Comparison of ENCODE assay signal across 1 cellular context in the genomic region with DNA sequence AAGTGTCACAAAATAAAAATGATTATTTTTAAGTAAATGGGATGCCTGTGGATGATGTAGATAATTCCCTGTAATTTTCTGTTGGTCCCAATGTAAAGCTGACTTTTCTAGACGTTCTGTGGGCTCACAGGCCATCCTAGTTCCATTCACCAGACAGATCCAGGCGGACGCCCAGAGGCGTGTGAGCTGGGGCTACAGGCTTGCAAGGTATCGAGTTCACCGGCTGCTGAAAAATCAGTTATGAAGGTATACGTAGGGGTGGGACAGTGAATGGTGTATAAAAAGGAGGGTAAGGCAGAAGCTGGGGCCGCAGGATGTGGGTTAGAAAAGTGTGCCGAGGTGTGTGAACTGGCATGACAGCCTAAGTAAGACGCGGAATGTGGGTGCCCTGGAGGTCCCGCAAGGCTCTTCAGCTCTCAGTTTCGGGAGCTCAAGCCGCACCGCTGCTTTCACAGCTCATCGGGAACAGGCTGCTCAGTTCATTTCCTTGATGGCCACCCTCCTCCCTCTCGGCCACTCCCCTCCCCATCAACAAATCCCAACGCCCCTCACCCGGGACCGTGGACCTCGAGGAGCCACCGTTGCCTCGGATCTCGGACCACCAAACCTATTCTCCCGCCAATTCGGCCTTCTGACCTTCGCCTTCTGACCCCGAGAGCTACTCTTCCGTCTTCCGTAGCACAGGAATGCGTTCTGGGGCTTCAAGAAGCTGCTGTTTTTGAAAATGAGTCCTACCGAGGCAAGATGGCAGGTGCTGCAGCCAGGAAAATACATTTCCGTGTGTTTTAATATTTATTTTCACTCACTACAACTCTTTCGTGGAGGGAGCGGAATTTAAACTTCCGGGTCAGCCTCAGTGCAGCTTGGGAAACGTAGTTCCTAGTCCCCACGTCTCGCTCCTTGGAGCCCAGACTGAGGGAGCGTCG.
TF ChIP-seq lines count a peak whose summit lies in the region.

A gene with protein sequence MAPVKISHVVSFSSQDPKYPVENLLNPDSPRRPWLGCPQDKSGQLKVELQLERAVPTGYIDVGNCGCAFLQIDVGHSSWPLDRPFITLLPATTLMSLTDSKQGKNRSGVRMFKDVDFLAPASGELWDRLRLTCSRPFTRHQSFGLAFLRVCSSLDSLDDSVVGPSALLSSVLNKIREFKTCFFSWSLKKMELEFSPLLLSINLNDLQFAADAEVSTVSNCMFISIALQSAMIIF (minus strand): TSS at position 782 of the 926 bp plus-strand sequence. CDS start 5,241 bp downstream, outside the sequence.

TF ChIP-seq in GM12878, 131 proteins besides CTCF, POLR2A, EP300 and RAD21 (continued from another document and continues in another):
- TF ChIP-seq, protein P1, sequence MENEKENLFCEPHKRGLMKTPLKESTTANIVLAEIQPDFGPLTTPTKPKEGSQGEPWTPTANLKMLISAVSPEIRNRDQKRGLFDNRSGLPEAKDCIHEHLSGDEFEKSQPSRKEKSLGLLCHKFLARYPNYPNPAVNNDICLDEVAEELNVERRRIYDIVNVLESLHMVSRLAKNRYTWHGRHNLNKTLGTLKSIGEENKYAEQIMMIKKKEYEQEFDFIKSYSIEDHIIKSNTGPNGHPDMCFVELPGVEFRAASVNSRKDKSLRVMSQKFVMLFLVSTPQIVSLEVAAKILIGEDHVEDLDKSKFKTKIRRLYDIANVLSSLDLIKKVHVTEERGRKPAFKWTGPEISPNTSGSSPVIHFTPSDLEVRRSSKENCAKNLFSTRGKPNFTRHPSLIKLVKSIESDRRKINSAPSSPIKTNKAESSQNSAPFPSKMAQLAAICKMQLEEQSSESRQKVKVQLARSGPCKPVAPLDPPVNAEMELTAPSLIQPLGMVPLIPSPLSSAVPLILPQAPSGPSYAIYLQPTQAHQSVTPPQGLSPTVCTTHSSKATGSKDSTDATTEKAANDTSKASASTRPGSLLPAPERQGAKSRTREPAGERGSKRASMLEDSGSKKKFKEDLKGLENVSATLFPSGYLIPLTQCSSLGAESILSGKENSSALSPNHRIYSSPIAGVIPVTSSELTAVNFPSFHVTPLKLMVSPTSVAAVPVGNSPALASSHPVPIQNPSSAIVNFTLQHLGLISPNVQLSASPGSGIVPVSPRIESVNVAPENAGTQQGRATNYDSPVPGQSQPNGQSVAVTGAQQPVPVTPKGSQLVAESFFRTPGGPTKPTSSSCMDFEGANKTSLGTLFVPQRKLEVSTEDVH (IDR thresholded peaks at IDR 0.05; ENCODE audit: low read depth, partially characterized antibody), result peak; percentile 100
- TF ChIP-seq KLF5 (IDR thresholded peaks at IDR 0.05; ENCODE audit: partially characterized antibody), result no peak
- TF ChIP-seq, protein P2, sequence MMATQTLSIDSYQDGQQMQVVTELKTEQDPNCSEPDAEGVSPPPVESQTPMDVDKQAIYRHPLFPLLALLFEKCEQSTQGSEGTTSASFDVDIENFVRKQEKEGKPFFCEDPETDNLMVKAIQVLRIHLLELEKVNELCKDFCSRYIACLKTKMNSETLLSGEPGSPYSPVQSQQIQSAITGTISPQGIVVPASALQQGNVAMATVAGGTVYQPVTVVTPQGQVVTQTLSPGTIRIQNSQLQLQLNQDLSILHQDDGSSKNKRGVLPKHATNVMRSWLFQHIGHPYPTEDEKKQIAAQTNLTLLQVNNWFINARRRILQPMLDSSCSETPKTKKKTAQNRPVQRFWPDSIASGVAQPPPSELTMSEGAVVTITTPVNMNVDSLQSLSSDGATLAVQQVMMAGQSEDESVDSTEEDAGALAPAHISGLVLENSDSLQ (IDR thresholded peaks at IDR 0.05), result no peak
- TF ChIP-seq MTA3 (IDR thresholded peaks at IDR 0.05; ENCODE audit: borderline replicate concordance, low read length), result peak; percentile 18; the same call in 1 of the 2 replicates
- 0 out of 2 replicates have a peak, but pooled peaks have one; percentile 63 for TF ChIP-seq LARP7 (IDR thresholded peaks at IDR 0.05)
- TF ChIP-seq BCL11A (IDR thresholded peaks at IDR 0.05; ENCODE audit: low read depth, low read length), result no peak
- peak in 1 of 2 experiments; percentile 50; a peak in 2 of 4 replicates for TF ChIP-seq BHLHE40 (IDR thresholded peaks at IDR 0.05; ENCODE audit: borderline replicate concordance in 1 of 2, low read depth in 2 of 2, low read length in 1 of 2)
- TF ChIP-seq BACH1 (IDR thresholded peaks at IDR 0.05; ENCODE audit: borderline replicate concordance), result peak; percentile 30; the same call in 1 of the 2 replicates
- TF ChIP-seq MTA2 (IDR thresholded peaks at IDR 0.05; ENCODE audit: low read depth), result peak; percentile 100
- peak; percentile 9 to 14; a peak in 1 of 4 replicates for TF ChIP-seq IKZF2 (IDR thresholded peaks at IDR 0.05)
- TF ChIP-seq CBX5 (IDR thresholded peaks at IDR 0.05; ENCODE audit: low read depth), result no peak
- TF ChIP-seq TAF1 (IDR thresholded peaks at IDR 0.05; ENCODE audit: borderline replicate concordance, low read depth, low read length), result 0 out of 2 replicates have a peak, but pooled peaks have one; percentile 47
- TF ChIP-seq HDAC2 (IDR thresholded peaks at IDR 0.05), result no peak
- TF ChIP-seq, protein P3, sequence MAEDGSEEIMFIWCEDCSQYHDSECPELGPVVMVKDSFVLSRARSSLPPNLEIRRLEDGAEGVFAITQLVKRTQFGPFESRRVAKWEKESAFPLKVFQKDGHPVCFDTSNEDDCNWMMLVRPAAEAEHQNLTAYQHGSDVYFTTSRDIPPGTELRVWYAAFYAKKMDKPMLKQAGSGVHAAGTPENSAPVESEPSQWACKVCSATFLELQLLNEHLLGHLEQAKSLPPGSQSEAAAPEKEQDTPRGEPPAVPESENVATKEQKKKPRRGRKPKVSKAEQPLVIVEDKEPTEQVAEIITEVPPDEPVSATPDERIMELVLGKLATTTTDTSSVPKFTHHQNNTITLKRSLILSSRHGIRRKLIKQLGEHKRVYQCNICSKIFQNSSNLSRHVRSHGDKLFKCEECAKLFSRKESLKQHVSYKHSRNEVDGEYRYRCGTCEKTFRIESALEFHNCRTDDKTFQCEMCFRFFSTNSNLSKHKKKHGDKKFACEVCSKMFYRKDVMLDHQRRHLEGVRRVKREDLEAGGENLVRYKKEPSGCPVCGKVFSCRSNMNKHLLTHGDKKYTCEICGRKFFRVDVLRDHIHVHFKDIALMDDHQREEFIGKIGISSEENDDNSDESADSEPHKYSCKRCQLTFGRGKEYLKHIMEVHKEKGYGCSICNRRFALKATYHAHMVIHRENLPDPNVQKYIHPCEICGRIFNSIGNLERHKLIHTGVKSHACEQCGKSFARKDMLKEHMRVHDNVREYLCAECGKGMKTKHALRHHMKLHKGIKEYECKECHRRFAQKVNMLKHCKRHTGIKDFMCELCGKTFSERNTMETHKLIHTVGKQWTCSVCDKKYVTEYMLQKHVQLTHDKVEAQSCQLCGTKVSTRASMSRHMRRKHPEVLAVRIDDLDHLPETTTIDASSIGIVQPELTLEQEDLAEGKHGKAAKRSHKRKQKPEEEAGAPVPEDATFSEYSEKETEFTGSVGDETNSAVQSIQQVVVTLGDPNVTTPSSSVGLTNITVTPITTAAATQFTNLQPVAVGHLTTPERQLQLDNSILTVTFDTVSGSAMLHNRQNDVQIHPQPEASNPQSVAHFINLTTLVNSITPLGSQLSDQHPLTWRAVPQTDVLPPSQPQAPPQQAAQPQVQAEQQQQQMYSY (CRISPR knock-in tag; IDR thresholded peaks at IDR 0.05), result no peak
- TF ChIP-seq, protein P4, sequence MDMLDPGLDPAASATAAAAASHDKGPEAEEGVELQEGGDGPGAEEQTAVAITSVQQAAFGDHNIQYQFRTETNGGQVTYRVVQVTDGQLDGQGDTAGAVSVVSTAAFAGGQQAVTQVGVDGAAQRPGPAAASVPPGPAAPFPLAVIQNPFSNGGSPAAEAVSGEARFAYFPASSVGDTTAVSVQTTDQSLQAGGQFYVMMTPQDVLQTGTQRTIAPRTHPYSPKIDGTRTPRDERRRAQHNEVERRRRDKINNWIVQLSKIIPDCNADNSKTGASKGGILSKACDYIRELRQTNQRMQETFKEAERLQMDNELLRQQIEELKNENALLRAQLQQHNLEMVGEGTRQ (IDR thresholded peaks at IDR 0.05; ENCODE audit: borderline replicate concordance, low read depth, low read length), result no peak
- no peak for TF ChIP-seq RCOR1 (conservative IDR thresholded peaks at IDR 0.05; ENCODE audit: low read depth, low read length)
- TF ChIP-seq, protein P5, sequence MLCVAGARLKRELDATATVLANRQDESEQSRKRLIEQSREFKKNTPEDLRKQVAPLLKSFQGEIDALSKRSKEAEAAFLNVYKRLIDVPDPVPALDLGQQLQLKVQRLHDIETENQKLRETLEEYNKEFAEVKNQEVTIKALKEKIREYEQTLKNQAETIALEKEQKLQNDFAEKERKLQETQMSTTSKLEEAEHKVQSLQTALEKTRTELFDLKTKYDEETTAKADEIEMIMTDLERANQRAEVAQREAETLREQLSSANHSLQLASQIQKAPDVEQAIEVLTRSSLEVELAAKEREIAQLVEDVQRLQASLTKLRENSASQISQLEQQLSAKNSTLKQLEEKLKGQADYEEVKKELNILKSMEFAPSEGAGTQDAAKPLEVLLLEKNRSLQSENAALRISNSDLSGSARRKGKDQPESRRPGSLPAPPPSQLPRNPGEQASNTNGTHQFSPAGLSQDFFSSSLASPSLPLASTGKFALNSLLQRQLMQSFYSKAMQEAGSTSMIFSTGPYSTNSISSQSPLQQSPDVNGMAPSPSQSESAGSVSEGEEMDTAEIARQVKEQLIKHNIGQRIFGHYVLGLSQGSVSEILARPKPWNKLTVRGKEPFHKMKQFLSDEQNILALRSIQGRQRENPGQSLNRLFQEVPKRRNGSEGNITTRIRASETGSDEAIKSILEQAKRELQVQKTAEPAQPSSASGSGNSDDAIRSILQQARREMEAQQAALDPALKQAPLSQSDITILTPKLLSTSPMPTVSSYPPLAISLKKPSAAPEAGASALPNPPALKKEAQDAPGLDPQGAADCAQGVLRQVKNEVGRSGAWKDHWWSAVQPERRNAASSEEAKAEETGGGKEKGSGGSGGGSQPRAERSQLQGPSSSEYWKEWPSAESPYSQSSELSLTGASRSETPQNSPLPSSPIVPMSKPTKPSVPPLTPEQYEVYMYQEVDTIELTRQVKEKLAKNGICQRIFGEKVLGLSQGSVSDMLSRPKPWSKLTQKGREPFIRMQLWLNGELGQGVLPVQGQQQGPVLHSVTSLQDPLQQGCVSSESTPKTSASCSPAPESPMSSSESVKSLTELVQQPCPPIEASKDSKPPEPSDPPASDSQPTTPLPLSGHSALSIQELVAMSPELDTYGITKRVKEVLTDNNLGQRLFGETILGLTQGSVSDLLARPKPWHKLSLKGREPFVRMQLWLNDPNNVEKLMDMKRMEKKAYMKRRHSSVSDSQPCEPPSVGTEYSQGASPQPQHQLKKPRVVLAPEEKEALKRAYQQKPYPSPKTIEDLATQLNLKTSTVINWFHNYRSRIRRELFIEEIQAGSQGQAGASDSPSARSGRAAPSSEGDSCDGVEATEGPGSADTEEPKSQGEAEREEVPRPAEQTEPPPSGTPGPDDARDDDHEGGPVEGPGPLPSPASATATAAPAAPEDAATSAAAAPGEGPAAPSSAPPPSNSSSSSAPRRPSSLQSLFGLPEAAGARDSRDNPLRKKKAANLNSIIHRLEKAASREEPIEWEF (IDR thresholded peaks at IDR 0.05; ENCODE audit: insufficient replicate concordance, low read depth, low read length), result no peak
- TF ChIP-seq SUZ12 (IDR thresholded peaks at IDR 0.05; ENCODE audit: unreplicated experiment), result no peak
- TF ChIP-seq POLR2AphosphoS2 (IDR thresholded peaks at IDR 0.05; ENCODE audit: low read depth, low read length), result no peak
- TF ChIP-seq, protein P6, sequence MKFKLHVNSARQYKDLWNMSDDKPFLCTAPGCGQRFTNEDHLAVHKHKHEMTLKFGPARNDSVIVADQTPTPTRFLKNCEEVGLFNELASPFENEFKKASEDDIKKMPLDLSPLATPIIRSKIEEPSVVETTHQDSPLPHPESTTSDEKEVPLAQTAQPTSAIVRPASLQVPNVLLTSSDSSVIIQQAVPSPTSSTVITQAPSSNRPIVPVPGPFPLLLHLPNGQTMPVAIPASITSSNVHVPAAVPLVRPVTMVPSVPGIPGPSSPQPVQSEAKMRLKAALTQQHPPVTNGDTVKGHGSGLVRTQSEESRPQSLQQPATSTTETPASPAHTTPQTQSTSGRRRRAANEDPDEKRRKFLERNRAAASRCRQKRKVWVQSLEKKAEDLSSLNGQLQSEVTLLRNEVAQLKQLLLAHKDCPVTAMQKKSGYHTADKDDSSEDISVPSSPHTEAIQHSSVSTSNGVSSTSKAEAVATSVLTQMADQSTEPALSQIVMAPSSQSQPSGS (IDR thresholded peaks at IDR 0.05; ENCODE audit: low read length), result no peak
- TF ChIP-seq CREB1 (IDR thresholded peaks at IDR 0.05; ENCODE audit: low read depth), result no peak
- no peak for TF ChIP-seq PAX8 (IDR thresholded peaks at IDR 0.05)
- TF ChIP-seq, protein P7, sequence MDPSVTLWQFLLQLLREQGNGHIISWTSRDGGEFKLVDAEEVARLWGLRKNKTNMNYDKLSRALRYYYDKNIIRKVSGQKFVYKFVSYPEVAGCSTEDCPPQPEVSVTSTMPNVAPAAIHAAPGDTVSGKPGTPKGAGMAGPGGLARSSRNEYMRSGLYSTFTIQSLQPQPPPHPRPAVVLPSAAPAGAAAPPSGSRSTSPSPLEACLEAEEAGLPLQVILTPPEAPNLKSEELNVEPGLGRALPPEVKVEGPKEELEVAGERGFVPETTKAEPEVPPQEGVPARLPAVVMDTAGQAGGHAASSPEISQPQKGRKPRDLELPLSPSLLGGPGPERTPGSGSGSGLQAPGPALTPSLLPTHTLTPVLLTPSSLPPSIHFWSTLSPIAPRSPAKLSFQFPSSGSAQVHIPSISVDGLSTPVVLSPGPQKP (IDR thresholded peaks at IDR 0.05; ENCODE audit: low read depth, low read length), result 0 out of 2 replicates have a peak, but pooled peaks have one; percentile 42
- TF ChIP-seq, protein P8, sequence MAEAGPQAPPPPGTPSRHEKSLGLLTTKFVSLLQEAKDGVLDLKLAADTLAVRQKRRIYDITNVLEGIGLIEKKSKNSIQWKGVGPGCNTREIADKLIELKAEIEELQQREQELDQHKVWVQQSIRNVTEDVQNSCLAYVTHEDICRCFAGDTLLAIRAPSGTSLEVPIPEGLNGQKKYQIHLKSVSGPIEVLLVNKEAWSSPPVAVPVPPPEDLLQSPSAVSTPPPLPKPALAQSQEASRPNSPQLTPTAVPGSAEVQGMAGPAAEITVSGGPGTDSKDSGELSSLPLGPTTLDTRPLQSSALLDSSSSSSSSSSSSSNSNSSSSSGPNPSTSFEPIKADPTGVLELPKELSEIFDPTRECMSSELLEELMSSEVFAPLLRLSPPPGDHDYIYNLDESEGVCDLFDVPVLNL (IDR thresholded peaks at IDR 0.05; ENCODE audit: low read depth, low read length), result peak; percentile 78
- no peak for TF ChIP-seq STAT3 (IDR thresholded peaks at IDR 0.05; ENCODE audit: low read depth, low read length)
- no peak for TF ChIP-seq SMAD1 (IDR thresholded peaks at IDR 0.05; ENCODE audit: low read depth, partially characterized antibody)
- TF ChIP-seq NFIC (IDR thresholded peaks at IDR 0.05; ENCODE audit: low read depth, low read length), result no peak
- peak; percentile 33; the same call in 1 of the 2 replicates for TF ChIP-seq CREM (IDR thresholded peaks at IDR 0.05; ENCODE audit: low read depth)
- TF ChIP-seq ZBED1 (IDR thresholded peaks at IDR 0.05; ENCODE audit: borderline replicate concordance), result no peak
- TF ChIP-seq RFX5 (IDR thresholded peaks at IDR 0.05; ENCODE audit: low read depth, low read length), result no peak
- no peak for TF ChIP-seq IRF4 (IDR thresholded peaks at IDR 0.05; ENCODE audit: low read depth, low read length)
- no peak for TF ChIP-seq CHD4 (IDR thresholded peaks at IDR 0.05)
